Comparison of ENCODE assay signal across 8 cellular contexts in genomic region chr14:73173092-73173735, GRCh38. TPM values are rescaled to one million over a fixed set of nuclear protein-coding genes. Genes with fewer than 3 reads are reported as not detected.
A peak's percentile ranks its signal among the peaks of the same experiment; 100 is the strongest.
DNase-seq lines count a peak whose midpoint lies in the region; ATAC-seq, FAIRE-seq and TF ChIP-seq lines count a peak whose summit lies in the region.

No MANE protein-coding gene starts in this region.

- DNase-seq in NOMO-1 treated with DMSO at 0.1 percent for 48 hours (lab: John Stamatoyannopoulos, UW; ENCODE audit: unreplicated experiment) (peak; percentile 36), NOMO-1 treated with dmso at 0.1 percent for 144 hours (lab: John Stamatoyannopoulos, UW; ENCODE audit: unreplicated experiment) (no peak), LoVo (ENCODE audit: low spot score) (peak; percentile 32), kidney tubule cell (ENCODE audit: low spot score) (peak; percentile 35), urothelium cell line (ENCODE audit: low spot score) (peak; percentile 37)
- peak; percentile 27 for DNase-seq in activated CD8-positive, alpha-beta T cell treated with anti-CD3 and anti-CD28 coated beads for 36 hours

- peaks cover 30% of the 10 kb centered on the region for H3K36me3 Mint-ChIP-seq in activated CD8-positive, alpha-beta T cell treated with anti-CD3 and anti-CD28 coated beads for 36 hours (ENCODE audit: low read depth)

- no peak overlapping the region for H3K4me3 Mint-ChIP-seq in activated CD8-positive, alpha-beta T cell treated with anti-CD3 and anti-CD28 coated beads for 36 hours

- H3K4me1 Mint-ChIP-seq in activated CD8-positive, alpha-beta T cell treated with anti-CD3 and anti-CD28 coated beads for 36 hours (ENCODE audit: low read depth), result peaks cover 6% of the 10 kb centered on the region

- no peak overlapping the region for H3K27ac Mint-ChIP-seq in activated CD8-positive, alpha-beta T cell treated with anti-CD3 and anti-CD28 coated beads for 36 hours

- CTCF ChIA-PET in activated CD8-positive, alpha-beta T cell treated with anti-CD3 and anti-CD28 coated beads for 36 hours (lab: Charles Lee), result interaction anchor here (0.6 to 2.3 kb wide), 23 partner anchors 9 to 539 kb away, joined by 3 to 23 read pairs (median 4); partner anchors contain the start of gene ACOT2

- H3K27me3 Mint-ChIP-seq in activated CD8-positive, alpha-beta T cell treated with anti-CD3 and anti-CD28 coated beads for 36 hours, result no peaks in the 10 kb centered on the region

- POLR2A ChIA-PET in activated CD8-positive, alpha-beta T cell treated with anti-CD3 and anti-CD28 coated beads for 36 hours (lab: Charles Lee), result no interaction called here

- no peaks in the 10 kb centered on the region for H3K9me3 Mint-ChIP-seq in activated CD8-positive, alpha-beta T cell treated with anti-CD3 and anti-CD28 coated beads for 36 hours

- intact Hi-C loops in activated CD8-positive, alpha-beta T cell treated with anti-CD3 and anti-CD28 coated beads for 36 hours (cut with micrococcal nuclease), result loop anchor here (1.0 kb wide), 1 partner anchor 299 kb away; no protein-coding TSS in a partner anchor

- peak; percentile 66 for TF ChIP-seq CTCF in activated CD8-positive, alpha-beta T cell treated with anti-CD3 and anti-CD28 coated beads for 36 hours (IDR thresholded peaks at IDR 0.05)

- peak; percentile 27 for ATAC-seq in activated CD8-positive, alpha-beta T cell treated with anti-CD3 and anti-CD28 coated beads for 36 hours
- ATAC-seq in GM18858 (IDR thresholded peaks at IDR 0.05; ENCODE audit: unreplicated experiment) (no peak), HG03095 (IDR thresholded peaks at IDR 0.05; ENCODE audit: unreplicated experiment) (no peak)

- FAIRE-seq in urothelium cell line (lab: Jason Lieb, UNC), result no peak

RNA-seq across cellular contexts. Expression of gene PSEN1, which starts 36.9 kb away (rescaled TPM):
- total RNA-seq in activated CD8-positive, alpha-beta T cell treated with anti-CD3 and anti-CD28 coated beads for 36 hours, result 10 to 100 TPM; 23.1 to 23.2 TPM
